20 cellular contexts compared by ENCODE assay signal in genomic region chr2:10517351-10518043, GRCh38.
DNase-seq lines count a peak whose midpoint lies in the region; ATAC-seq, FAIRE-seq and TF ChIP-seq lines count a peak whose summit lies in the region.
"Had no signal": no experiment of that assay in that cellular context is flagged by ENCODE, and none has a peak within 500 bp of the region (broad histone marks: within the 10 kb centered on the region; RNA-seq: fewer than 3 reads in every experiment).

No MANE protein-coding gene starts in this region.

- ATAC-seq in HepG2, result no peak
- ATAC-seq: Panc1 had no signal

- H3K36me3 ChIP-seq in H7 (replicated peaks; ENCODE audit: control insufficient read depth, insufficient read depth, low read length) (no peaks in the 10 kb centered on the region), HepG2 (replicated peaks in 1 of 2; ENCODE audit: control insufficient read depth in 1 of 2, insufficient read depth in 2 of 2, low read length in 2 of 2) (no peaks in the 10 kb centered on the region), sigmoid colon (no peaks in the 10 kb centered on the region)
- H3K36me3 ChIP-seq: SJSA1 had no signal

- H3K4me1 ChIP-seq in HepG2 (ENCODE audit: insufficient read depth, low read length) (no peaks in the 10 kb centered on the region), sigmoid colon (no peaks in the 10 kb centered on the region)

- no peaks in the 10 kb centered on the region for H3K79me2 ChIP-seq in HepG2 (ENCODE audit: insufficient read depth, low read length)

- no peaks in the 10 kb centered on the region for H4K20me1 ChIP-seq in HepG2 (ENCODE audit: insufficient read depth, low read length)

- H3K9me3 ChIP-seq in HepG2 (ENCODE audit: low read length) (peaks cover 16% of the 10 kb centered on the region), sigmoid colon (peaks cover 0 to 19% (median 10%) of the 10 kb centered on the region in 4 donors)
- H3K9me3 ChIP-seq: SJSA1 had no signal

- intact Hi-C loops in HepG2 (cut with micrococcal nuclease; ENCODE audit: unreplicated experiment), result no loop called here
- intact Hi-C loops in sigmoid colon (cut with DNase I), result no loop called here

- 61% methylated on average over 9 of the region's 9 CpGs for WGBS in HepG2 (ENCODE audit: low lambda C conversion rate)
- WGBS in sigmoid colon, 2 donors, result 90 to 93% methylated on average over 9 of the region's 9 CpGs

- TF ChIP-seq EP300 in HepG2 (IDR thresholded peaks at IDR 0.05; ENCODE audit: low read depth in 2 of 2, low read length in 2 of 2), result no peak
- no peak for TF ChIP-seq EP300 in HepG2 (CRISPR knock-in tag; IDR thresholded peaks at IDR 0.05; ENCODE audit: borderline replicate concordance)
- TF ChIP-seq EP300 in sigmoid colon (IDR thresholded peaks at IDR 0.05), result no peak

- no peak overlapping the region for H3K27ac ChIP-seq in HepG2 (ENCODE audit: extremely low read length, insufficient read depth, low read length)
- no peak overlapping the region for H3K27ac ChIP-seq in sigmoid colon
- H3K27ac ChIP-seq: C4-2B, SJSA1 had no signal

- DNase-seq in Daoy (ENCODE audit: low read depth), result peak; percentile 1
- DNase-seq in H7, result peak; percentile 7
- DNase-seq in HepG2 (ENCODE audit: low spot score), result no peak
- DNase-seq in sigmoid colon, result peak; percentile 25
- no peak for DNase-seq in HT-29 (ENCODE audit: low spot score)
- DNase-seq in activated CD8-positive, alpha-beta memory T cell treated with anti-CD3 and anti-CD28 coated beads for 24 hours, result no peak
- DNase-seq in AG08396 (ENCODE audit: low spot score), result no peak
- DNase-seq: ACHN, AML-193, DMS79 treated with DMSO at 0.1 percent for 48 hours, H9, Kasumi-1, MM.1S, NCI-H1105 treated with DMSO at 0.1 percent for 48 hours, NCI-H1694, NCI-H2081 treated with DMSO at 0.1 percent for 48 hours, NCI-H446 treated with DMSO at 0.1 percent for 48 hours had no signal

- no peak for TF ChIP-seq POLR2A in HepG2 (IDR thresholded peaks at IDR 0.05; ENCODE audit: insufficient read depth in 1 of 2, low read depth in 2 of 2, low read length in 2 of 2)
- no peak for TF ChIP-seq POLR2A in sigmoid colon (IDR thresholded peaks at IDR 0.05)

- no peak overlapping the region for H3K4me2 ChIP-seq in HepG2 (ENCODE audit: low read depth, low read length)

- CTCF ChIA-PET in HepG2 (lab: Yijun Ruan, JAX; ENCODE audit: low intra/inter-chr PET ratio, low total read pairs), result no interaction called here

- H3K27me3 ChIP-seq in H7 (ENCODE audit: control insufficient read depth, insufficient read depth, low read length), result no peaks in the 10 kb centered on the region
- H3K27me3 ChIP-seq in HepG2 (ENCODE audit: control insufficient read depth in 1 of 2, insufficient read depth in 2 of 2, low read length in 2 of 2), result peaks cover 4 to 11% of the 10 kb centered on the region in 2 experiments; a peak in 4 of 5 replicates
- H3K27me3 ChIP-seq in sigmoid colon, result no peaks in the 10 kb centered on the region
- H3K27me3 ChIP-seq: SJSA1 had no signal

- peak; percentile 26 for FAIRE-seq in HepG2 (lab: Jason Lieb, UNC)

- no peak for TF ChIP-seq RAD21 in HepG2 (CRISPR knock-in tag; IDR thresholded peaks at IDR 0.05)

- no peak overlapping the region for H3K9ac ChIP-seq in HepG2 (ENCODE audit: insufficient read depth, low read depth, low read length)

- TF ChIP-seq CTCF in HepG2 (CRISPR knock-in tag; IDR thresholded peaks at IDR 0.05) (no peak), sigmoid colon (IDR thresholded peaks at IDR 0.05) (no peak)

- POLR2A ChIA-PET in HepG2 (lab: Yijun Ruan, JAX), result no interaction called here

- no TSS peak for BruUV-seq in HepG2 (replicated peaks; lab: Mats Ljungman, UMichigan)

- H2AFZ ChIP-seq in HepG2 (ENCODE audit: low read length), result no peak overlapping the region

- in situ Hi-C loops in HepG2 (cut with HindIII; ENCODE audit: extremely low pct_ligation_motif_present, low pct_unique_long_range_greater_than_20kb), result no loop called here

- H3K4me3 ChIP-seq in H7 (ENCODE audit: insufficient read depth, low read depth, low read length) (no peak overlapping the region), HepG2 (replicated peaks in 1 of 3; ENCODE audit: insufficient read depth in 1 of 3, low read depth in 2 of 3, low read length in 3 of 3) (no peak overlapping the region), sigmoid colon (no peak overlapping the region)
- H3K4me3 ChIP-seq: SJSA1 had no signal

TF ChIP-seq in HepG2, 621 proteins besides CTCF, POLR2A, EP300 and RAD21:
- no peak for TF ChIP-seq SCMH1 (CRISPR knock-in tag; IDR thresholded peaks at IDR 0.05; ENCODE audit: borderline replicate concordance)
- TF ChIP-seq HNRNPL (IDR thresholded peaks at IDR 0.05; ENCODE audit: low read depth, low read length), result 0 out of 2 replicates have a peak, but pooled peaks have one; percentile 17
- no peak for TF ChIP-seq ZNF724P (CRISPR knock-in tag; IDR thresholded peaks at IDR 0.05; ENCODE audit: borderline replicate concordance)
- TF ChIP-seq DR1 (CRISPR knock-in tag; IDR thresholded peaks at IDR 0.05), result no peak
TF ChIP-seq in HepG2: peak in this region for 1.

Comparison
In these comparisons a context has a peak if more than half of its experiments do, and no peak if none do; other contexts are left out.
1. DNase-seq: peak in Daoy (single experiment), H7 (single experiment) and sigmoid colon (single experiment); none in HepG2 (single experiment), HT-29 (single experiment), activated CD8-positive, alpha-beta memory T cell treated with anti-CD3 and anti-CD28 coated beads for 24 hours (single experiment) and AG08396 (single experiment).